Comparison of ENCODE assay signal across 24 cellular contexts in the genomic region with DNA sequence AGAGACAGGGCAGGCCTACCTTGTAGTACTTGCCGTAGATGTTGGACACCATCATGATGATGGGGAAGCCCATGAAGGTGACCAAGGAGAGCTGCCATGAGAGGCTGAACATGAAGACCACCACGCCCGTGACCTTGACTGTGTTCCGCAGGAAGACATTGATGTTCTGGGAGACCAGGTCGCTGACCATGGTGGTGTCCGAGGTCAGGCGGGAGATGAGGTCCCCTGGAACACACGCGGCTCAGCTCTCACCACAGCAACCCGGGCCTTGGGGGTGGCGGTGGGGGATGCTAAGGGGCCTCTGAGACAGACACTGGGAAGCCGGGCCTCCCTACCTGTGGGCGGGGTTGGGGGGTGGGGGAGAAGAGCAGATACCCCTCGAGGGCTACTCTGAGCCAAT.
"Had no signal": no experiment of that assay in that cellular context is flagged by ENCODE, and none has a peak within 500 bp of the region (broad histone marks: within the 10 kb centered on the region; RNA-seq: fewer than 3 reads in every experiment).

No MANE protein-coding gene starts in this region.

- H3K4me1 ChIP-seq: parathyroid adenoma had no signal

- H3K4me1 Mint-ChIP-seq: WTC11 had no signal

- H3K36me3 Mint-ChIP-seq: activated naive CD8-positive, alpha-beta T cell treated with anti-CD3 and anti-CD28 coated beads, Interleukin-2, amount 10 ng/mL, durations not matched to agents 7 days and 5 days; WTC11 had no signal

- H3K27ac ChIP-seq: coronary artery, left lung, parathyroid adenoma had no signal

- H3K27ac Mint-ChIP-seq: activated CD4-positive, alpha-beta T cell treated with anti-CD3 and anti-CD28 coated beads for 36 hours; activated naive CD4-positive, alpha-beta T cell treated with anti-CD3 and anti-CD28 coated beads for 36 hours; activated T-cell treated with anti-CD3 and anti-CD28 coated beads, Interleukin-2, amount 50 U/mL, for 72 hours; nephron; WTC11 had no signal

- H3K36me3 ChIP-seq: left lung, tibial artery had no signal

- ATAC-seq: activated CD4-positive, alpha-beta T cell treated with anti-CD3 and anti-CD28 coated beads for 36 hours; activated T-cell treated with anti-CD3 and anti-CD28 coated beads, Interleukin-2, amount 50 U/mL, for 72 hours; left lung; right cardiac atrium; stimulated activated naive CD8-positive, alpha-beta T cell treated with anti-CD3 and anti-CD28 coated beads, Interleukin-15, amount 100 ng/mL, for 72 hours; WTC11 had no signal

- H3K4me3 Mint-ChIP-seq: activated CD4-positive, alpha-beta T cell treated with anti-CD3 and anti-CD28 coated beads for 36 hours; activated naive CD4-positive, alpha-beta T cell treated with anti-CD3 and anti-CD28 coated beads for 36 hours; activated naive CD8-positive, alpha-beta T cell treated with anti-CD3 and anti-CD28 coated beads, Interleukin-2, amount 10 ng/mL, durations not matched to agents 7 days and 5 days; activated T-cell treated with anti-CD3 and anti-CD28 coated beads, Interleukin-2, amount 50 U/mL, for 72 hours; nephron; stimulated activated naive CD8-positive, alpha-beta T cell treated with anti-CD3 and anti-CD28 coated beads, Interleukin-15, amount 100 ng/mL, for 72 hours; WTC11 had no signal

- H3K9me3 ChIP-seq: left lung, tibial artery had no signal

- H3K27me3 Mint-ChIP-seq: activated CD4-positive, alpha-beta T cell treated with anti-CD3 and anti-CD28 coated beads for 36 hours; activated naive CD8-positive, alpha-beta T cell treated with anti-CD3 and anti-CD28 coated beads, Interleukin-2, amount 10 ng/mL, durations not matched to agents 7 days and 5 days; stimulated activated naive CD8-positive, alpha-beta T cell treated with anti-CD3 and anti-CD28 coated beads, Interleukin-15, amount 100 ng/mL, for 72 hours had no signal

- H3K4me3 ChIP-seq: coronary artery, left lung, lung, tibial artery had no signal

- DNase-seq: activated CD4-positive, alpha-beta T cell treated with anti-CD3 and anti-CD28 coated beads for 36 hours; activated CD4-positive, alpha-beta T cell treated with anti-CD3 and anti-CD28 coated beads, Interleukin-2, amount 50 U/mL, for 4 hours; activated effector memory CD4-positive, alpha-beta T cell treated with Interleukin-2 at 50 U/mL for 16 hours; activated naive CD4-positive, alpha-beta T cell treated with anti-CD3 and anti-CD28 coated beads for 36 hours; activated naive CD8-positive, alpha-beta T cell treated with anti-CD3 and anti-CD28 coated beads, Interleukin-2, amount 10 ng/mL, durations not matched to agents 7 days and 5 days; activated T-cell treated with anti-CD3 and anti-CD28 coated beads, Interleukin-2, amount 50 U/mL, for 72 hours; amniotic stem cell; cerebellar nuclear complex; foreskin fibroblast; kidney glomerular epithelial cell; midbrain; stimulated activated CD4-positive, alpha-beta T cell treated with anti-CD3 and anti-CD28 coated beads, Interleukin-12 subunit alpha, Interleukin-12 subunit beta, amount 100 ng/mL, for 4 hours; stimulated activated CD4-positive, alpha-beta T cell treated with anti-CD3 and anti-CD28 coated beads, Interleukin-4, amount 100 ng/mL, for 4 hours; stimulated activated naive CD8-positive, alpha-beta T cell treated with anti-CD3 and anti-CD28 coated beads, Interleukin-15, amount 100 ng/mL, for 72 hours; T-helper 1 cell; T1000; tibial artery had no signal

- H3K9me3 Mint-ChIP-seq: activated naive CD4-positive, alpha-beta T cell treated with anti-CD3 and anti-CD28 coated beads for 36 hours; activated naive CD8-positive, alpha-beta T cell treated with anti-CD3 and anti-CD28 coated beads, Interleukin-2, amount 10 ng/mL, durations not matched to agents 7 days and 5 days; activated T-cell treated with anti-CD3 and anti-CD28 coated beads, Interleukin-2, amount 50 U/mL, for 72 hours; nephron; stimulated activated naive CD8-positive, alpha-beta T cell treated with anti-CD3 and anti-CD28 coated beads, Interleukin-15, amount 100 ng/mL, for 72 hours; WTC11 had no signal
